In the genomic region with DNA sequence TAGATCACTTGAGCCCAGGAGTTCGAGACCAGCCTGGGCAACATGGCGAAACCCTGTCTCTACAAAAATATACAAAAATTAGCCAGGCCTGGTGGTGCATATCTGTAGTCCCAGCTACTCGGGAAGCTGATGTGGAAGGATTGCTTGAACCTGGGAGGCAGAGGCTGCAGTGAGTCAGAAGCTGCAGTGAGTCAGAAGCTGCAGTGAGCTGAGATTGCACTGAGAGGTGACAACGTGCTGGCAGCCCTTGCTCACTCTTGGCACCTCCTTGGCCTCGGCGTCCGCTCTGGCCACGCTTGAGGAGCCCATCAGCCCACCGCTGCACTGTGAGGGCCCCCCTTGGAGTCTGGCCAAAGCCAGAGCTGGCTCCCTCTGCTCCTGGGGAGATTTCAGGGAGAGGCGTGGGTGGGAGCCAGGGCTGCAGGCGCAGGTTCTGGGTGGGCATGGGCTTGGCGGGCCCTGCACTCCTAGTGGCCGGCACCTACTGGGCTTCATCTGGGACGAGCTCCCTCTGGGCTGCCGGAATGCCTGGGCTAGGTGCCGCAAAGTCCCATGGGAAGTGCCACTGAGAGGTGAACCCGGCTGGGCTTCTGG, we compare ENCODE assay signal across 15 cellular contexts. TPM values are rescaled to one million over a fixed set of nuclear protein-coding genes. Genes with fewer than 3 reads are reported as not detected.
A peak's percentile ranks its signal among the peaks of the same experiment; 100 is the strongest.
DNase-seq lines count a peak whose midpoint lies in the region; ATAC-seq and TF ChIP-seq lines count a peak whose summit lies in the region.
"Had no signal": no experiment of that assay in that cellular context is flagged by ENCODE, and none has a peak within 500 bp of the region (broad histone marks: within the 10 kb centered on the region; RNA-seq: fewer than 3 reads in every experiment).

No MANE protein-coding gene starts in this region.

- H3K9me3 ChIP-seq in fibroblast of lung (ENCODE audit: control insufficient read depth, insufficient read depth, low read depth, low read length): no peaks in the 10 kb centered on the region
- H3K9me3 ChIP-seq: sigmoid colon had no signal

- no peak overlapping the region for H3K9ac ChIP-seq in fibroblast of lung (ENCODE audit: insufficient read depth, low read length)

- H3K4me1 Mint-ChIP-seq in activated CD8-positive, alpha-beta memory T cell treated with anti-CD3 and anti-CD28 coated beads, Interleukin-2, amount 10 ng/mL, durations not matched to agents 7 days and 5 days: peaks cover 11% of the 10 kb centered on the region
- peaks cover 12% of the 10 kb centered on the region for H3K4me1 Mint-ChIP-seq in stimulated activated effector memory CD8-positive, alpha-beta T cell treated with anti-CD3 and anti-CD28 coated beads, Interleukin-12 subunit alpha, Interleukin-12 subunit beta, amount 100 ng/mL, for 72 hours
- H3K4me1 Mint-ChIP-seq in activated T-cell treated with anti-CD3 and anti-CD28 coated beads, Interleukin-2, amount 50 U/mL, for 24 hours (ENCODE audit: low read depth): peaks cover 7% of the 10 kb centered on the region
- H3K4me1 Mint-ChIP-seq: T-helper 17 cell had no signal

- H3K9me3 Mint-ChIP-seq in activated CD8-positive, alpha-beta memory T cell treated with anti-CD3 and anti-CD28 coated beads, Interleukin-2, amount 10 ng/mL, durations not matched to agents 7 days and 5 days (ENCODE audit: low read depth): peaks cover 3% of the 10 kb centered on the region
- H3K9me3 Mint-ChIP-seq in stimulated activated effector memory CD8-positive, alpha-beta T cell treated with anti-CD3 and anti-CD28 coated beads, Interleukin-12 subunit alpha, Interleukin-12 subunit beta, amount 100 ng/mL, for 72 hours: no peaks in the 10 kb centered on the region
- peaks cover 2% of the 10 kb centered on the region for H3K9me3 Mint-ChIP-seq in activated T-cell treated with anti-CD3 and anti-CD28 coated beads, Interleukin-2, amount 50 U/mL, for 24 hours

- H3K36me3 ChIP-seq in fibroblast of lung (ENCODE audit: control insufficient read depth, insufficient read depth, low read length): no peaks in the 10 kb centered on the region
- H3K36me3 ChIP-seq: ascending aorta, sigmoid colon had no signal

- in situ Hi-C loops in KBM-7 (cut with MboI; ENCODE audit: low pct_unique_long_range_greater_than_20kb, low sequenced_read_pairs): no loop called here

- no peaks in the 10 kb centered on the region for H3K79me2 ChIP-seq in fibroblast of lung (ENCODE audit: control insufficient read depth, insufficient read depth, low read length)
- H3K79me2 ChIP-seq: hepatocyte had no signal

- no peak overlapping the region for H3K27ac Mint-ChIP-seq in activated CD8-positive, alpha-beta memory T cell treated with anti-CD3 and anti-CD28 coated beads, Interleukin-2, amount 10 ng/mL, durations not matched to agents 7 days and 5 days
- no peak overlapping the region for H3K27ac Mint-ChIP-seq in stimulated activated effector memory CD8-positive, alpha-beta T cell treated with anti-CD3 and anti-CD28 coated beads, Interleukin-12 subunit alpha, Interleukin-12 subunit beta, amount 100 ng/mL, for 72 hours
- no peak overlapping the region for H3K27ac Mint-ChIP-seq in activated T-cell treated with anti-CD3 and anti-CD28 coated beads, Interleukin-2, amount 50 U/mL, for 24 hours
- H3K27ac Mint-ChIP-seq: activated CD4-positive, alpha-beta T cell treated with anti-CD3 and anti-CD28 coated beads, Interleukin-2, amount 10 ng/mL, durations not matched to agents 7 days and 5 days; T-helper 17 cell had no signal

- H3K27me3 Mint-ChIP-seq in activated CD8-positive, alpha-beta memory T cell treated with anti-CD3 and anti-CD28 coated beads, Interleukin-2, amount 10 ng/mL, durations not matched to agents 7 days and 5 days: peaks cover 2% of the 10 kb centered on the region
- H3K27me3 Mint-ChIP-seq in activated T-cell treated with anti-CD3 and anti-CD28 coated beads, Interleukin-2, amount 50 U/mL, for 24 hours: no peaks in the 10 kb centered on the region
- H3K27me3 Mint-ChIP-seq: activated CD4-positive, alpha-beta T cell treated with anti-CD3 and anti-CD28 coated beads, Interleukin-2, amount 10 ng/mL, durations not matched to agents 7 days and 5 days; T-helper 17 cell had no signal

- H3K4me2 ChIP-seq in fibroblast of lung (ENCODE audit: extremely low read depth, insufficient read depth, low read length): no peak overlapping the region
- H3K4me2 ChIP-seq: hepatocyte had no signal

- no peak for TF ChIP-seq CTCF in fibroblast of lung (conservative IDR thresholded peaks at IDR 0.05 in 1 of 2, IDR thresholded peaks at IDR 0.05 in 1 of 2; ENCODE audit: low read depth in 1 of 2, low read length in 2 of 2)

- no peak overlapping the region for H2AFZ ChIP-seq in fibroblast of lung (ENCODE audit: low read length)
- H2AFZ ChIP-seq: hepatocyte had no signal

- no peak for ATAC-seq in activated CD8-positive, alpha-beta memory T cell treated with anti-CD3 and anti-CD28 coated beads, Interleukin-2, amount 10 ng/mL, durations not matched to agents 7 days and 5 days
- ATAC-seq in SK-N-SH treated with all-trans-retinoic acid at 6 μM for 48 hours: peak; percentile 65
- peak; percentile 69 for ATAC-seq in stimulated activated effector memory CD8-positive, alpha-beta T cell treated with anti-CD3 and anti-CD28 coated beads, Interleukin-12 subunit alpha, Interleukin-12 subunit beta, amount 100 ng/mL, for 72 hours
- ATAC-seq: T-helper 17 cell had no signal

- CTCF ChIA-PET in activated CD8-positive, alpha-beta memory T cell treated with anti-CD3 and anti-CD28 coated beads, Interleukin-2, amount 10 ng/mL, durations not matched to agents 7 days and 5 days (lab: Charles Lee): interaction anchor here (1.1 to 1.5 kb wide), 2 partner anchors 59 to 147 kb away, joined by 3 to 4 read pairs; partner anchors contain the start of gene RASL11A

- peak overlapping the region; percentile 50 for H3K4me3 Mint-ChIP-seq in activated CD8-positive, alpha-beta memory T cell treated with anti-CD3 and anti-CD28 coated beads, Interleukin-2, amount 10 ng/mL, durations not matched to agents 7 days and 5 days
- H3K4me3 Mint-ChIP-seq in stimulated activated effector memory CD8-positive, alpha-beta T cell treated with anti-CD3 and anti-CD28 coated beads, Interleukin-12 subunit alpha, Interleukin-12 subunit beta, amount 100 ng/mL, for 72 hours: peak overlapping the region; percentile 55
- no peak overlapping the region for H3K4me3 Mint-ChIP-seq in activated T-cell treated with anti-CD3 and anti-CD28 coated beads, Interleukin-2, amount 50 U/mL, for 24 hours
- H3K4me3 Mint-ChIP-seq: activated CD4-positive, alpha-beta T cell treated with anti-CD3 and anti-CD28 coated beads, Interleukin-2, amount 10 ng/mL, durations not matched to agents 7 days and 5 days; T-helper 17 cell had no signal

- H3K4me1 ChIP-seq in fibroblast of lung (ENCODE audit: control insufficient read depth, extremely low read depth, insufficient read depth, low read length): no peaks in the 10 kb centered on the region
- H3K4me1 ChIP-seq: ascending aorta, sigmoid colon had no signal

- no peak for DNase-seq in activated CD8-positive, alpha-beta memory T cell treated with anti-CD3 and anti-CD28 coated beads, Interleukin-2, amount 10 ng/mL, durations not matched to agents 7 days and 5 days
- DNase-seq in activated CD8-positive, alpha-beta memory T cell treated with anti-CD3 and anti-CD28 coated beads, Interleukin-2, amount 50 U/mL, for 4 hours: no peak
- DNase-seq in fibroblast of lung (ENCODE audit: low read depth in 2 of 2): peak; percentile 67 to 82
- no peak for DNase-seq in stimulated activated effector memory CD8-positive, alpha-beta T cell treated with anti-CD3 and anti-CD28 coated beads, Interleukin-12 subunit alpha, Interleukin-12 subunit beta, amount 100 ng/mL, for 72 hours (ENCODE audit: low spot score in 2 of 2)
- no peak for DNase-seq in NK-92 treated with Interleukin-12 subunit alpha and Interleukin-12 subunit beta, amount 100 ng/mL, for 24 hours (lab: John Stamatoyannopoulos, UW)
- DNase-seq in KBM-7: no peak
- no peak for DNase-seq in activated T-cell treated with anti-CD3 and anti-CD28 coated beads, Interleukin-2, amount 50 U/mL, for 24 hours
- DNase-seq: activated CD4-positive, alpha-beta T cell treated with anti-CD3 and anti-CD28 coated beads, Interleukin-2, amount 10 ng/mL, durations not matched to agents 7 days and 5 days; effector CD8-positive, alpha-beta T cell; NCI-H1105 treated with DMSO at 0.1 percent for 48 hours; sigmoid colon; T-helper 17 cell had no signal

- H3K27me3 ChIP-seq in fibroblast of lung (ENCODE audit: control insufficient read depth, insufficient read depth, low read length): no peaks in the 10 kb centered on the region
- H3K27me3 ChIP-seq: ascending aorta, hepatocyte, sigmoid colon had no signal

- no peak overlapping the region for H3K27ac ChIP-seq in fibroblast of lung (ENCODE audit: insufficient read depth, low read length)
- H3K27ac ChIP-seq: ascending aorta, hepatocyte, sigmoid colon had no signal

- H3K36me3 Mint-ChIP-seq in activated CD8-positive, alpha-beta memory T cell treated with anti-CD3 and anti-CD28 coated beads, Interleukin-2, amount 10 ng/mL, durations not matched to agents 7 days and 5 days: peaks cover 4% of the 10 kb centered on the region
- no peaks in the 10 kb centered on the region for H3K36me3 Mint-ChIP-seq in stimulated activated effector memory CD8-positive, alpha-beta T cell treated with anti-CD3 and anti-CD28 coated beads, Interleukin-12 subunit alpha, Interleukin-12 subunit beta, amount 100 ng/mL, for 72 hours
- no peaks in the 10 kb centered on the region for H3K36me3 Mint-ChIP-seq in activated T-cell treated with anti-CD3 and anti-CD28 coated beads, Interleukin-2, amount 50 U/mL, for 24 hours (ENCODE audit: low read depth)

- H3K4me3 ChIP-seq in fibroblast of lung (replicated peaks in 1 of 4; ENCODE audit: control extremely low read depth in 1 of 4, insufficient read depth in 1 of 4, low read depth in 3 of 4, low read length in 4 of 4): no peak overlapping the region
- H3K4me3 ChIP-seq: ascending aorta, hepatocyte, sigmoid colon had no signal

- no peaks in the 10 kb centered on the region for H4K20me1 ChIP-seq in fibroblast of lung (ENCODE audit: control insufficient read depth, extremely low read depth, insufficient read depth, low read length)

RNA-seq across cellular contexts. Expression of gene RPL21, which starts 39.5 kb away (rescaled TPM):
- 100 to 1,000 TPM; 806 to 916 TPM for total RNA-seq in activated CD8-positive, alpha-beta memory T cell treated with anti-CD3 and anti-CD28 coated beads, Interleukin-2, amount 10 ng/mL, durations not matched to agents 7 days and 5 days
- 831 and 848 TPM in 2 replicates for total RNA-seq in fibroblast of lung
- polyA plus RNA-seq in fibroblast of lung: 1,415 and 1,841 TPM in 2 replicates
- 1,556 and 1,859 TPM in 2 replicates for polyA plus RNA-seq in fibroblast of lung (2012)
- 10.6 and 22.4 TPM in 2 replicates for polyA minus RNA-seq in fibroblast of lung (ENCODE audit: low replicate concordance)

RNA-seq across cellular contexts. Expression of gene USP12, which starts 40.3 kb away (rescaled TPM):
- total RNA-seq in activated CD8-positive, alpha-beta memory T cell treated with anti-CD3 and anti-CD28 coated beads, Interleukin-2, amount 10 ng/mL, durations not matched to agents 7 days and 5 days: 10 to 100 TPM; 32.0 to 38.9 TPM
- total RNA-seq in fibroblast of lung: 23.6 and 36.3 TPM in 2 replicates
- polyA plus RNA-seq in fibroblast of lung: 17.3 and 18.9 TPM in 2 replicates
- polyA plus RNA-seq in fibroblast of lung (2012): 12.5 and 19.4 TPM in 2 replicates
- polyA minus RNA-seq in fibroblast of lung (ENCODE audit: low replicate concordance): 1.8 and 2.3 TPM in 2 replicates

RNA-seq across cellular contexts. Expression of gene RASL11A, which starts 58.8 kb away (rescaled TPM):
- under 1 TPM; 0.70 to 0.91 TPM for total RNA-seq in activated CD8-positive, alpha-beta memory T cell treated with anti-CD3 and anti-CD28 coated beads, Interleukin-2, amount 10 ng/mL, durations not matched to agents 7 days and 5 days
- total RNA-seq in fibroblast of lung: 73.5 and 82.2 TPM in 2 replicates
- polyA plus RNA-seq in fibroblast of lung: 10.4 and 12.8 TPM in 2 replicates
- 16.4 and 27.8 TPM in 2 replicates for polyA plus RNA-seq in fibroblast of lung (2012)
- polyA minus RNA-seq in fibroblast of lung (ENCODE audit: low replicate concordance): 75.7 and 95.9 TPM in 2 replicates

Comparison
In these comparisons a context has a peak if more than half of its experiments do, and no peak if none do; other contexts are left out.
1. DNase-seq: peak in fibroblast of lung (2 of 2); none in activated CD8-positive, alpha-beta memory T cell treated with anti-CD3 and anti-CD28 coated beads, Interleukin-2, amount 10 ng/mL, durations not matched to agents 7 days and 5 days (single experiment), activated CD8-positive, alpha-beta memory T cell treated with anti-CD3 and anti-CD28 coated beads, Interleukin-2, amount 50 U/mL, for 4 hours (single experiment), stimulated activated effector memory CD8-positive, alpha-beta T cell treated with anti-CD3 and anti-CD28 coated beads, Interleukin-12 subunit alpha, Interleukin-12 subunit beta, amount 100 ng/mL, for 72 hours (0 of 2), NK-92 treated with Interleukin-12 subunit alpha and Interleukin-12 subunit beta, amount 100 ng/mL, for 24 hours (single experiment), KBM-7 (single experiment) and activated T-cell treated with anti-CD3 and anti-CD28 coated beads, Interleukin-2, amount 50 U/mL, for 24 hours (single experiment).
2. RNA of gene RASL11A, which starts 58.8 kb away (total RNA-seq): 73.5 to 82.2 TPM in fibroblast of lung; 0.70 to 0.91 TPM in activated CD8-positive, alpha-beta memory T cell treated with anti-CD3 and anti-CD28 coated beads, Interleukin-2, amount 10 ng/mL, durations not matched to agents 7 days and 5 days; every median in the first group is over 10 times any median in the second.